Comparison of ENCODE assay signal across 13 cellular contexts in the genomic region with DNA sequence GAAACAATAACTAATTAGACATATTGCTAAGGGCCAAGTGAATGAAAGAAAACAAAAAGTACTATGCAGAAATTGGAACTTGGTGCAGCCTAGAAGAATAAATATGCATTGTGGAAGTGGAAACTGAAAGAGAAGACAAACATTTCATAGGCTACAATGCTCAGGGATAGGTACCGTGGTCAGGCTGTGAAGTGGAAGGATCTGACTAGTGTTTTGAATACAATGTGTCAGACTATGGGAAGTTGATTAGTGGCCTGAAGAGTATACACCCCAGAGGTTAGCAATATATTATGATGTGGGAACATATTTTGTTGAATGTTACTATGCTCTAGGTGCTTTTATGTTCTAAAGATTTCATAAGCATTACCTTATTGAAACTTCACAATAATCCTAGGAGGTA. TPM values are rescaled to one million over a fixed set of nuclear protein-coding genes. Genes with fewer than 3 reads are reported as not detected.
"Had no signal": no experiment of that assay in that cellular context is flagged by ENCODE, and none has a peak within 500 bp of the region (broad histone marks: within the 10 kb centered on the region; RNA-seq: fewer than 3 reads in every experiment).

No MANE protein-coding gene starts in this region.

- H3K4me3 Mint-ChIP-seq: activated CD4-positive, alpha-beta memory T cell treated with anti-CD3 and anti-CD28 coated beads, Interleukin-2, amount 10 ng/mL, durations not matched to agents 7 days and 5 days; endodermal cell; nephron progenitor cell had no signal

- DNase-seq: activated CD4-positive, alpha-beta memory T cell treated with anti-CD3 and anti-CD28 coated beads, Interleukin-2, amount 10 ng/mL, durations not matched to agents 7 days and 5 days; activated CD4-positive, CD25-positive, alpha-beta regulatory T cell treated with anti-CD3 and anti-CD28 coated beads, Interleukin-2, amount 50 U/mL, for 72 hours; endodermal cell; head of caudate nucleus; nephron progenitor cell; occipital lobe; stimulated activated CD4-positive, alpha-beta T cell treated with anti-CD3 and anti-CD28 coated beads, Interleukin-2, amount 100 ng/mL, for 48 hours; stimulated activated naive CD4-positive, alpha-beta T cell; T-helper 9 cell; trophoblast cell had no signal

- H3K27ac Mint-ChIP-seq: activated CD4-positive, alpha-beta memory T cell treated with anti-CD3 and anti-CD28 coated beads, Interleukin-2, amount 10 ng/mL, durations not matched to agents 7 days and 5 days; endodermal cell; nephron progenitor cell had no signal

- H3K27me3 Mint-ChIP-seq: activated CD4-positive, alpha-beta memory T cell treated with anti-CD3 and anti-CD28 coated beads, Interleukin-2, amount 10 ng/mL, durations not matched to agents 7 days and 5 days had no signal

- H3K4me1 Mint-ChIP-seq: endodermal cell had no signal

- FAIRE-seq: astrocyte, bronchial epithelial cell, frontal cortex had no signal

- H3K9me3 Mint-ChIP-seq: activated CD4-positive, alpha-beta memory T cell treated with anti-CD3 and anti-CD28 coated beads, Interleukin-2, amount 10 ng/mL, durations not matched to agents 7 days and 5 days; endodermal cell; nephron progenitor cell had no signal

RNA-seq across cellular contexts. Expression of gene GPRIN3, which starts 36.8 kb away (rescaled TPM):
- total RNA-seq: bronchial epithelial cell had no signal
